9 cellular contexts compared by ENCODE assay signal in genomic region chr4:82043081-82043808, GRCh38.
DNase-seq lines count a peak whose midpoint lies in the region; ATAC-seq, FAIRE-seq and TF ChIP-seq lines count a peak whose summit lies in the region.
"Had no signal": no experiment of that assay in that cellular context is flagged by ENCODE, and none has a peak within 500 bp of the region (broad histone marks: within the 10 kb centered on the region; RNA-seq: fewer than 3 reads in every experiment).

No MANE protein-coding gene starts in this region.

- H3K27me3 ChIP-seq in adrenal gland (peaks cover 4% of the 10 kb centered on the region), HepG2 (ENCODE audit: control insufficient read depth in 1 of 2, insufficient read depth in 2 of 2, low read length in 2 of 2) (peaks cover 4 to 39% of the 10 kb centered on the region in 2 experiments; a peak in 3 of 5 replicates), thoracic aorta (replicated peaks; ENCODE audit: insufficient read depth) (no peaks in the 10 kb centered on the region)

- H3K79me2 ChIP-seq in HepG2 (ENCODE audit: insufficient read depth, low read length) = no peaks in the 10 kb centered on the region

- H3K36me3 Mint-ChIP-seq in activated naive CD4-positive, alpha-beta T cell treated with anti-CD3 and anti-CD28 coated beads, Interleukin-2, amount 50 U/mL, for 24 hours = no peaks in the 10 kb centered on the region
- H3K36me3 Mint-ChIP-seq: CD4-positive, CD25-positive, alpha-beta regulatory T cell had no signal

- intact Hi-C loops in adrenal gland (cut with DNase I) (no loop called here), HepG2 (cut with micrococcal nuclease; ENCODE audit: unreplicated experiment) (loop anchor here (5.0 kb wide), 1 partner anchor 126 kb away; no protein-coding TSS in a partner anchor)

- TF ChIP-seq POLR2A in adrenal gland (IDR thresholded peaks at IDR 0.05) (no peak), HepG2 (IDR thresholded peaks at IDR 0.05; ENCODE audit: insufficient read depth in 1 of 2, low read depth in 2 of 2, low read length in 2 of 2) (no peak)

- H3K4me1 ChIP-seq in adrenal gland (replicated peaks in 1 of 2) = peaks cover 0 to 11% of the 10 kb centered on the region in 2 donors
- peaks cover 12% of the 10 kb centered on the region for H3K4me1 ChIP-seq in HepG2 (ENCODE audit: insufficient read depth, low read length)
- peaks cover 0 to 12% of the 10 kb centered on the region in 2 donors for H3K4me1 ChIP-seq in thoracic aorta (ENCODE audit: control insufficient read depth in 1 of 2, low read depth in 2 of 2)

- TF ChIP-seq EP300 in HepG2 (IDR thresholded peaks at IDR 0.05; ENCODE audit: low read depth in 2 of 2, low read length in 2 of 2) (0 out of 4 replicates have a peak, but pooled peaks of 1 of the 2 experiments have one; percentile 17), HepG2 (CRISPR knock-in tag; IDR thresholded peaks at IDR 0.05; ENCODE audit: borderline replicate concordance) (no peak)

- no peak overlapping the region for H3K4me2 ChIP-seq in HepG2 (ENCODE audit: low read depth, low read length)

- no peak for TF ChIP-seq RAD21 in HepG2 (CRISPR knock-in tag; IDR thresholded peaks at IDR 0.05)

- no peaks in the 10 kb centered on the region for H3K36me3 ChIP-seq in adrenal gland (replicated peaks in 1 of 2)
- H3K36me3 ChIP-seq in HepG2 (replicated peaks in 1 of 2; ENCODE audit: control insufficient read depth in 1 of 2, insufficient read depth in 2 of 2, low read length in 2 of 2) = no peaks in the 10 kb centered on the region
- H3K36me3 ChIP-seq in thoracic aorta = no peaks in the 10 kb centered on the region

- peak overlapping the region; percentile 77 for H3K4me3 Mint-ChIP-seq in activated naive CD4-positive, alpha-beta T cell treated with anti-CD3 and anti-CD28 coated beads, Interleukin-2, amount 50 U/mL, for 24 hours

- TF ChIP-seq CTCF in adrenal gland (IDR thresholded peaks at IDR 0.05) (no peak), HepG2 (CRISPR knock-in tag; IDR thresholded peaks at IDR 0.05) (no peak), thoracic aorta (IDR thresholded peaks at IDR 0.05) (no peak)

- POLR2A ChIA-PET in HepG2 (lab: Yijun Ruan, JAX) = no interaction called here

- peak; percentile 97 for ATAC-seq in HepG2
- no peak for ATAC-seq in thoracic aorta (ENCODE audit: insufficient number of reproducible peaks, low FRiP score, low read depth)
- ATAC-seq in HG02840 (IDR thresholded peaks at IDR 0.05; ENCODE audit: low FRiP score, unreplicated experiment) = no peak

- no peak overlapping the region for H3K4me3 ChIP-seq in adrenal gland
- H3K4me3 ChIP-seq in HepG2 (replicated peaks in 1 of 3; ENCODE audit: insufficient read depth in 1 of 3, low read depth in 2 of 3, low read length in 3 of 3) = no peak overlapping the region
- H3K4me3 ChIP-seq in thoracic aorta = peak overlapping the region; percentile 75

- no peak overlapping the region for H2AFZ ChIP-seq in HepG2 (ENCODE audit: low read length)

- peaks cover 44% of the 10 kb centered on the region for H3K27me3 Mint-ChIP-seq in activated naive CD4-positive, alpha-beta T cell treated with anti-CD3 and anti-CD28 coated beads, Interleukin-2, amount 50 U/mL, for 24 hours

- H3K27ac ChIP-seq in adrenal gland = no peak overlapping the region
- H3K27ac ChIP-seq in HepG2 (ENCODE audit: extremely low read length, insufficient read depth, low read length) = no peak overlapping the region
- no peak overlapping the region for H3K27ac ChIP-seq in thoracic aorta

- peak; percentile 71 for FAIRE-seq in HepG2 (lab: Jason Lieb, UNC)

- H3K4me1 Mint-ChIP-seq in activated naive CD4-positive, alpha-beta T cell treated with anti-CD3 and anti-CD28 coated beads, Interleukin-2, amount 50 U/mL, for 24 hours = peaks cover 15% of the 10 kb centered on the region

- no peak overlapping the region for H3K9ac ChIP-seq in HepG2 (ENCODE audit: insufficient read depth, low read depth, low read length)

- H3K9me3 Mint-ChIP-seq in activated naive CD4-positive, alpha-beta T cell treated with anti-CD3 and anti-CD28 coated beads, Interleukin-2, amount 50 U/mL, for 24 hours = no peaks in the 10 kb centered on the region

- H3K27ac Mint-ChIP-seq in activated naive CD4-positive, alpha-beta T cell treated with anti-CD3 and anti-CD28 coated beads, Interleukin-2, amount 50 U/mL, for 24 hours = no peak overlapping the region
- H3K27ac Mint-ChIP-seq: CD4-positive, CD25-positive, alpha-beta regulatory T cell had no signal

- H4K20me1 ChIP-seq in HepG2 (ENCODE audit: insufficient read depth, low read length) = no peaks in the 10 kb centered on the region

- no TSS peak for BruUV-seq in HepG2 (replicated peaks; lab: Mats Ljungman, UMichigan)

- DNase-seq in activated naive CD4-positive, alpha-beta T cell treated with Interleukin-2 at 50 U/mL for 16 hours = no peak
- DNase-seq in adrenal gland (peak in 6 of 7 donors; percentile 23 to 52 (median 38)), HepG2 (ENCODE audit: low spot score) (peak; percentile 81), thoracic aorta (ENCODE audit: low spot score) (no peak), NCI-H226 (no peak), NOMO-1 treated with dmso at 0.1 percent for 144 hours (lab: John Stamatoyannopoulos, UW; ENCODE audit: unreplicated experiment) (no peak)
- DNase-seq: CD4-positive, CD25-positive, alpha-beta regulatory T cell had no signal

- WGBS in adrenal gland, 4 donors = 18 to 39% (median 23%) methylated on average over 11 to 12 of the region's 12 CpGs
- 1% methylated on average over 11 of the region's 12 CpGs for WGBS in HepG2 (ENCODE audit: low lambda C conversion rate)

- H3K9me3 ChIP-seq in adrenal gland (replicated peaks in 1 of 3) = no peaks in the 10 kb centered on the region
- no peaks in the 10 kb centered on the region for H3K9me3 ChIP-seq in HepG2 (ENCODE audit: low read length)
- H3K9me3 ChIP-seq in thoracic aorta = no peaks in the 10 kb centered on the region

- in situ Hi-C loops in HepG2 (cut with HindIII; ENCODE audit: extremely low pct_ligation_motif_present, low pct_unique_long_range_greater_than_20kb) = no loop called here

- CTCF ChIA-PET in HepG2 (lab: Yijun Ruan, JAX; ENCODE audit: low intra/inter-chr PET ratio, low total read pairs) = no interaction called here

TF ChIP-seq in HepG2, 621 proteins besides CTCF, POLR2A, EP300 and RAD21:
- peak; percentile 83; the same call in 1 of the 2 replicates for TF ChIP-seq CEBPB (IDR thresholded peaks at IDR 0.05; ENCODE audit: borderline replicate concordance, low read depth, low read length)
- no peak for TF ChIP-seq MAFF (IDR thresholded peaks at IDR 0.05; ENCODE audit: low read depth, low read length)
- TF ChIP-seq RFXANK (CRISPR knock-in tag; IDR thresholded peaks at IDR 0.05) = no peak
- TF ChIP-seq HNF4G (IDR thresholded peaks at IDR 0.05; ENCODE audit: borderline replicate concordance, low read depth, low read length) = peak; percentile 13; the same call in 1 of the 2 replicates
- TF ChIP-seq HNF4G (CRISPR knock-in tag; IDR thresholded peaks at IDR 0.05; ENCODE audit: borderline replicate concordance, low read depth) = no peak
- peak; percentile 73; the same call in 1 of the 2 replicates for TF ChIP-seq MIER2 (CRISPR knock-in tag; IDR thresholded peaks at IDR 0.05)
- TF ChIP-seq SOX6 (IDR thresholded peaks at IDR 0.05) = no peak
- peak; percentile 83 for TF ChIP-seq SOX6 (CRISPR knock-in tag; IDR thresholded peaks at IDR 0.05)
- TF ChIP-seq SP4 (CRISPR knock-in tag; IDR thresholded peaks at IDR 0.05) = no peak
- no peak for TF ChIP-seq GTF3A (CRISPR knock-in tag; conservative IDR thresholded peaks at IDR 0.05)
- peak; percentile 23 for TF ChIP-seq XRCC5 (optimal IDR thresholded peaks at IDR 0.05; ENCODE audit: low read length)
- peak; percentile 88 for TF ChIP-seq SP5 (CRISPR knock-in tag; IDR thresholded peaks at IDR 0.05; ENCODE audit: borderline replicate concordance, low read depth)
- TF ChIP-seq U2AF2 (IDR thresholded peaks at IDR 0.05; ENCODE audit: low read depth, low read length) = no peak
- TF ChIP-seq SOX5 (CRISPR knock-in tag; IDR thresholded peaks at IDR 0.05; ENCODE audit: borderline replicate concordance) = peak; percentile 27; the same call in 1 of the 2 replicates
- TF ChIP-seq CBX5 (CRISPR knock-in tag; IDR thresholded peaks at IDR 0.05; ENCODE audit: borderline replicate concordance) = 0 out of 2 replicates have a peak, but pooled peaks have one; percentile 21
- TF ChIP-seq SOX13 (IDR thresholded peaks at IDR 0.05) = 0 out of 2 replicates have a peak, but pooled peaks have one; percentile 15
- TF ChIP-seq SOX13 (CRISPR knock-in tag; conservative IDR thresholded peaks at IDR 0.05 in 1 of 2, IDR thresholded peaks at IDR 0.05 in 1 of 2) = peak in 1 of 2 experiments; percentile 76; a peak in 2 of 4 replicates
- peak; percentile 44; the same call in 1 of the 2 replicates for TF ChIP-seq EHMT2 (IDR thresholded peaks at IDR 0.05; ENCODE audit: borderline replicate concordance, low read depth, low read length)
- TF ChIP-seq CEBPG (CRISPR knock-in tag; IDR thresholded peaks at IDR 0.05) = peak; percentile 93
- 0 out of 2 replicates have a peak, but pooled peaks have one; percentile 19 for TF ChIP-seq ZNF644 (CRISPR knock-in tag; IDR thresholded peaks at IDR 0.05; ENCODE audit: low read depth)
- TF ChIP-seq PATZ1 (CRISPR knock-in tag; IDR thresholded peaks at IDR 0.05) = peak; percentile 53
- TF ChIP-seq TOE1 (CRISPR knock-in tag; IDR thresholded peaks at IDR 0.05) = no peak

Comparison
In these comparisons a context has a peak if more than half of its experiments do, and no peak if none do; other contexts are left out.
1. DNase-seq: peak in adrenal gland (6 of 7) and HepG2 (single experiment); none in activated naive CD4-positive, alpha-beta T cell treated with Interleukin-2 at 50 U/mL for 16 hours (single experiment), thoracic aorta (single experiment), NCI-H226 (single experiment) and NOMO-1 treated with dmso at 0.1 percent for 144 hours (single experiment).